13 cellular contexts compared by ENCODE assay signal in genomic region chrX:25017667-25018247, GRCh38. TPM values are rescaled to one million over a fixed set of nuclear protein-coding genes. Genes with fewer than 3 reads are reported as not detected.
DNase-seq lines count a peak whose midpoint lies in the region; ATAC-seq, FAIRE-seq and TF ChIP-seq lines count a peak whose summit lies in the region.
"Had no signal": no experiment of that assay in that cellular context is flagged by ENCODE, and none has a peak within 500 bp of the region (broad histone marks: within the 10 kb centered on the region; RNA-seq: fewer than 3 reads in every experiment).

No MANE protein-coding gene starts in this region.

- no peak for TF ChIP-seq CTCF in ovary (IDR thresholded peaks at IDR 0.05)
- no peak for TF ChIP-seq CTCF in lower lobe of right lung (IDR thresholded peaks at IDR 0.05)

- H3K36me3 Mint-ChIP-seq in dendritic cell treated with granulocyte-macrophage colony-stimulating factor and Interleukin-4, amounts not matched to agents 40 ng/mL and 50 ng/mL, for 4 days (ENCODE audit: low read depth), result no peaks in the 10 kb centered on the region

- peaks cover 98% of the 10 kb centered on the region for H3K27me3 ChIP-seq in HUES48 (ENCODE audit: control insufficient read depth, insufficient read depth, low read length)
- no peaks in the 10 kb centered on the region for H3K27me3 ChIP-seq in ovary
- peaks cover 92% of the 10 kb centered on the region for H3K27me3 ChIP-seq in lower lobe of right lung (ENCODE audit: low read depth)

- H3K4me3 Mint-ChIP-seq in dendritic cell treated with granulocyte-macrophage colony-stimulating factor and Interleukin-4, amounts not matched to agents 40 ng/mL and 50 ng/mL, for 4 days, result peak overlapping the region; percentile 65

- 18 to 21% (median 20%) methylated on average over 32 of the region's 32 CpGs for WGBS in ovary, 3 donors

- H3K4me3 ChIP-seq in HUES48 (ENCODE audit: low read depth, low read length) (peak overlapping the region; percentile 50), ovary (peak overlapping the region; percentile 14), lower lobe of right lung (no peak overlapping the region)

- no peak for TF ChIP-seq EP300 in ovary (IDR thresholded peaks at IDR 0.05)

- H3K27ac ChIP-seq in HUES48 (ENCODE audit: low read depth, low read length) (no peak overlapping the region), ovary (peak overlapping the region; percentile 56 to 85), lower lobe of right lung (no peak overlapping the region)
- H3K27ac ChIP-seq: 22Rv1, breast epithelium had no signal

- DNase-seq in DMS 273 (lab: John Stamatoyannopoulos, UW; ENCODE audit: unreplicated experiment), result peak; percentile 68
- no peak for DNase-seq in DMS 273 treated with DMSO at 0.1 percent for 48 hours (lab: John Stamatoyannopoulos, UW)
- DNase-seq in ovary, result peak; percentile 70 to 79 (median 72)
- DNase-seq in lower lobe of right lung, result no peak
- no peak for DNase-seq in GM12892 (ENCODE audit: insufficient read length)
- DNase-seq in NOMO-1 treated with DMSO at 0.1 percent for 48 hours (lab: John Stamatoyannopoulos, UW; ENCODE audit: unreplicated experiment), result no peak
- DNase-seq: activated T-cell treated with anti-CD3 and anti-CD28 coated beads for 4 hours, NCI-H187 treated with DMSO at 0.1 percent for 48 hours had no signal

- H3K27ac Mint-ChIP-seq in dendritic cell treated with granulocyte-macrophage colony-stimulating factor and Interleukin-4, amounts not matched to agents 40 ng/mL and 50 ng/mL, for 4 days, result no peak overlapping the region

- H3K9me3 ChIP-seq in HUES48 (ENCODE audit: control insufficient read depth, insufficient read depth, low read length), result no peaks in the 10 kb centered on the region
- no peaks in the 10 kb centered on the region for H3K9me3 ChIP-seq in ovary
- no peaks in the 10 kb centered on the region for H3K9me3 ChIP-seq in lower lobe of right lung

- TF ChIP-seq POLR2A in ovary (IDR thresholded peaks at IDR 0.05), result peak; percentile 19
- no peak for TF ChIP-seq POLR2A in GM12892 (IDR thresholded peaks at IDR 0.05; ENCODE audit: low read depth, low read length)

- intact Hi-C loops in dendritic cell treated with granulocyte-macrophage colony-stimulating factor and Interleukin-4, amounts not matched to agents 40 ng/mL and 50 ng/mL, for 4 days (cut with micrococcal nuclease), result no loop called here
- intact Hi-C loops in ovary (cut with DNase I), result loop anchor here in 2 of 4 donors (10.0 kb wide), 2 partner anchors 143 to 173 kb away; no protein-coding TSS in a partner anchor
- intact Hi-C loops in lower lobe of right lung (cut with DNase I), result no loop called here

- no peaks in the 10 kb centered on the region for H3K9me3 Mint-ChIP-seq in dendritic cell treated with granulocyte-macrophage colony-stimulating factor and Interleukin-4, amounts not matched to agents 40 ng/mL and 50 ng/mL, for 4 days

- H3K36me3 ChIP-seq in HUES48 (ENCODE audit: control insufficient read depth, insufficient read depth, low read length) (no peaks in the 10 kb centered on the region), ovary (no peaks in the 10 kb centered on the region), lower lobe of right lung (no peaks in the 10 kb centered on the region)
- H3K36me3 ChIP-seq: breast epithelium had no signal

- H3K4me1 ChIP-seq in HUES48 (ENCODE audit: control insufficient read depth, insufficient read depth, low read length), result peaks cover 71% of the 10 kb centered on the region
- H3K4me1 ChIP-seq in ovary (ENCODE audit: insufficient read depth), result no peaks in the 10 kb centered on the region
- peaks cover 10% of the 10 kb centered on the region for H3K4me1 ChIP-seq in lower lobe of right lung
- H3K4me1 ChIP-seq: breast epithelium had no signal

- peaks cover 48% of the 10 kb centered on the region for H3K4me1 Mint-ChIP-seq in dendritic cell treated with granulocyte-macrophage colony-stimulating factor and Interleukin-4, amounts not matched to agents 40 ng/mL and 50 ng/mL, for 4 days (ENCODE audit: low read depth)

- peaks cover 81% of the 10 kb centered on the region for H3K27me3 Mint-ChIP-seq in dendritic cell treated with granulocyte-macrophage colony-stimulating factor and Interleukin-4, amounts not matched to agents 40 ng/mL and 50 ng/mL, for 4 days

- no peak overlapping the region for H3K9ac ChIP-seq in HUES48 (ENCODE audit: low read depth, low read length)

- no peak for ATAC-seq in lower lobe of right lung

- no peak for FAIRE-seq in GM12892 (lab: Jason Lieb, UNC)

RNA-seq across cellular contexts. Expression of gene ARX, which starts 2.0 kb away (rescaled TPM):
- total RNA-seq in ovary (100 to 1,000 TPM in 3 of 7 donors, 10 to 100 TPM in 4; 23.9 to 152 (median 91.5) TPM), lower lobe of right lung (0.53 TPM)
- 10 to 100 TPM; 21.8 to 78.0 TPM for polyA plus RNA-seq in ovary
- polyA plus RNA-seq in GM12892 (2012; ENCODE audit: missing spikeins), result not detected
- polyA plus RNA-seq: esophagus had no signal

Comparison
In these comparisons a context has a peak if more than half of its experiments do, and no peak if none do; other contexts are left out.
1. DNase-seq: peak in DMS 273 (single experiment) and ovary (5 of 5); none in DMS 273 treated with DMSO at 0.1 percent for 48 hours (single experiment), lower lobe of right lung (single experiment), GM12892 (single experiment) and NOMO-1 treated with DMSO at 0.1 percent for 48 hours (single experiment).
2. H3K27ac ChIP-seq: peak in ovary (2 of 2); none in HUES48 (single experiment) and lower lobe of right lung (single experiment).
3. RNA of gene ARX, which starts 2.0 kb away (total RNA-seq): 23.9 to 152 TPM in ovary; 0.53 TPM in lower lobe of right lung (single experiment); every median in the first group is over 10 times any median in the second.